9 cellular contexts compared by ENCODE assay signal in the genomic region with DNA sequence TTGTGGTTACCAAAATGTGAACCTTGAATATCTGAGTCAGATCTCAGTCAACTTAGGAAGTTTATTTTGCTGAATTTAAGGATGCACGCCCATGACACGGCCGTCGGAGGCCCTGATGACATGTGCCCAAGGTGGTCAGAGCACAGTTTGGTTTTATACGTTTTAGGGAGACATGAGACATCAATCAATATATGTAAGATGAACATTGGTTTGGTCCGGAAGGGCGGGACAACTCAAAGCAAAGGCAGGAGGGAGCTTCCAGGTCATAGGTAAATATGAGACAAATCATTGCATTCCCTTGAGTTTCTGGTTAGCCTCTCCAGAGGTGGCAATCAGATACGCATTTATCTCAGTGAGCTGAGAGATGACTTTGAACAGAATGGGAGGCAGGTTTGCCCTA. TPM values are rescaled to one million over a fixed set of nuclear protein-coding genes. Genes with fewer than 3 reads are reported as not detected.
DNase-seq lines count a peak whose midpoint lies in the region; TF ChIP-seq lines count a peak whose summit lies in the region.
"Had no signal": no experiment of that assay in that cellular context is flagged by ENCODE, and none has a peak within 500 bp of the region (broad histone marks: within the 10 kb centered on the region; RNA-seq: fewer than 3 reads in every experiment).

No MANE protein-coding gene starts in this region.

- in situ Hi-C loops in astrocyte of the cerebellum (cut with HindIII; ENCODE audit: low sequenced_read_pairs): no loop called here

- H3K4me3 ChIP-seq in astrocyte of the cerebellum (ENCODE audit: low read depth, low read length) (peak overlapping the region; percentile 99), mononuclear cell (ENCODE audit: low read length) (peak overlapping the region; percentile 100)

- peak; percentile 46 for DNase-seq in stimulated activated CD4-positive, alpha-beta T cell treated with anti-CD3 and anti-CD28 coated beads, Interleukin-1b, Interleukin-23, amount 100 ng/mL, for 48 hours
- DNase-seq in stimulated activated CD4-positive, alpha-beta T cell treated with anti-CD3 and anti-CD28 coated beads, Interleukin-4, amount 100 ng/mL, for 4 hours: no peak
- DNase-seq in astrocyte of the cerebellum (ENCODE audit: low read depth): no peak
- DNase-seq in stimulated activated naive CD4-positive, alpha-beta T cell (lab: John Stamatoyannopoulos, UW): no peak
- no peak for DNase-seq in kidney glomerular epithelial cell (lab: John Stamatoyannopoulos, UW)
- DNase-seq in DMS114 treated with DMSO at 0.1 percent for 48 hours (lab: John Stamatoyannopoulos, UW; ENCODE audit: unreplicated experiment): no peak
- no peak for DNase-seq in NCI-H2029 (lab: John Stamatoyannopoulos, UW)

- TF ChIP-seq CTCF in astrocyte of the cerebellum (IDR thresholded peaks at IDR 0.05; ENCODE audit: low read depth, low read length, missing control alignments): no peak

- H3K4me1 ChIP-seq in mononuclear cell (ENCODE audit: insufficient read depth, low read length): peaks cover 43% of the 10 kb centered on the region

- H3K27me3 ChIP-seq in mononuclear cell (ENCODE audit: insufficient read depth, low read length): no peaks in the 10 kb centered on the region

- H3K9me3 ChIP-seq in mononuclear cell (ENCODE audit: low read depth, low read length): no peaks in the 10 kb centered on the region

RNA-seq across cellular contexts. Expression of gene PRMT2, which starts 1.0 kb away (rescaled TPM):
- 96.7 TPM for total RNA-seq in mononuclear cell

RNA-seq across cellular contexts. Expression of gene S100B, which starts 29.5 kb away (rescaled TPM):
- 20.8 TPM for total RNA-seq in mononuclear cell
- total RNA-seq: NCI-H460 had no signal
